ENCODE assay signal across 10 cellular contexts in the genomic region with DNA sequence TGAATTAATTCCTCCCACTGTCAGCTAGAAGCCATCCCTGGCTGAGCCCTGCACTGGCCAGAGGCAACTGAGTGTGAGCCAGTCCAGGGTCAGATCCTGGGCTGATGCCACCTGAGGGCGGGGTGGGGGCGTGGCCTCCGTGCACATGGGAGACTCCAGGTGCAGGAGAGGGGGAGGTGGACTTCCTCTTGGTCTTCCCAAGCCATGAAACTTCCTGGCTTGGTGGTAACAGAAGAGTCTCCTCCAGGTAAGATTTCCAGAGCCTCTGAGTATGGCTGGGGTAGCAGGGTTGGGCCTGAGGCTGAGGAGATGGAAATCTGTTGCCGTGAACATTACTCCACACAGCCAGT. TPM values are rescaled to one million over a fixed set of nuclear protein-coding genes. Genes with fewer than 3 reads are reported as not detected.
DNase-seq lines count a peak whose midpoint lies in the region; ATAC-seq and TF ChIP-seq lines count a peak whose summit lies in the region.
"Had no signal": no experiment of that assay in that cellular context is flagged by ENCODE, and none has a peak within 500 bp of the region (broad histone marks: within the 10 kb centered on the region; RNA-seq: fewer than 3 reads in every experiment).

No MANE protein-coding gene starts in this region.

- no peaks in the 10 kb centered on the region for H4K20me1 ChIP-seq in MM.1S (ENCODE audit: insufficient read depth, low read length)

- H3K36me3 ChIP-seq in endodermal cell (ENCODE audit: control insufficient read depth, insufficient read depth, low read length) (peaks cover 52% of the 10 kb centered on the region), mucosa of stomach (ENCODE audit: control insufficient read depth, insufficient read depth, low read length) (no peaks in the 10 kb centered on the region), MM.1S (replicated peaks; ENCODE audit: insufficient read depth, low read length) (no peaks in the 10 kb centered on the region)

- peak overlapping the region; percentile 81 for H3K4me3 Mint-ChIP-seq in endodermal cell

- peaks cover 14% of the 10 kb centered on the region for H3K9me3 ChIP-seq in endodermal cell (ENCODE audit: control insufficient read depth, low read length)
- H3K9me3 ChIP-seq in mucosa of stomach (ENCODE audit: control insufficient read depth, low read length): no peaks in the 10 kb centered on the region
- H3K9me3 ChIP-seq in MM.1S (replicated peaks; ENCODE audit: insufficient read depth, low read length): no peaks in the 10 kb centered on the region

- peak overlapping the region; percentile 89 for H3K27ac Mint-ChIP-seq in endodermal cell

- H3K27ac ChIP-seq in endodermal cell (ENCODE audit: low read depth, low read length) (no peak overlapping the region), MM.1S (ENCODE audit: low read length) (no peak overlapping the region)

- peaks cover 32% of the 10 kb centered on the region for H3K36me3 Mint-ChIP-seq in endodermal cell (ENCODE audit: low read depth)

- no peak overlapping the region for H2AFZ ChIP-seq in MM.1S (ENCODE audit: low read length)

- peaks cover 31% of the 10 kb centered on the region for H3K4me1 ChIP-seq in endodermal cell (ENCODE audit: control insufficient read depth, insufficient read depth, low read length)
- H3K4me1 ChIP-seq in mucosa of stomach (ENCODE audit: control insufficient read depth, insufficient read depth, low read length): peaks cover 27% of the 10 kb centered on the region
- no peaks in the 10 kb centered on the region for H3K4me1 ChIP-seq in MM.1S (ENCODE audit: low read length)

- peak; percentile 69 for DNase-seq in DMS153 treated with DMSO at 0.1 percent for 48 hours (lab: John Stamatoyannopoulos, UW; ENCODE audit: unreplicated experiment)
- peak; percentile 83 for DNase-seq in NCI-H2196 (lab: John Stamatoyannopoulos, UW; ENCODE audit: unreplicated experiment)
- DNase-seq in endodermal cell: peak; percentile 95
- no peak for DNase-seq in inferior parietal cortex (ENCODE audit: extremely low spot score)
- DNase-seq in MM.1S: no peak

- H3K27me3 ChIP-seq in endodermal cell (ENCODE audit: control insufficient read depth, insufficient read depth, low read length, poor library complexity, severe bottlenecking) (no peaks in the 10 kb centered on the region), mucosa of stomach (ENCODE audit: control insufficient read depth, insufficient read depth, low read length) (no peaks in the 10 kb centered on the region), MM.1S (replicated peaks; ENCODE audit: insufficient read depth, low read length) (no peaks in the 10 kb centered on the region)

- WGBS in endodermal cell (ENCODE audit: insufficient coverage in 1 of 2, insufficient read length in 1 of 2), 2 experiments: 55 to 88% methylated on average over 1 to 4 of the region's 4 CpGs

- peaks cover 63% of the 10 kb centered on the region for H3K4me1 Mint-ChIP-seq in endodermal cell

- H3F3A ChIP-seq in MM.1S (ENCODE audit: insufficient read depth, low read length): no peaks in the 10 kb centered on the region

- H3K4me3 ChIP-seq in endodermal cell (ENCODE audit: low read length) (peak overlapping the region; percentile 85), mucosa of stomach (ENCODE audit: low read length) (peak overlapping the region; percentile 64), MM.1S (ENCODE audit: low read length) (no peak overlapping the region)

- ATAC-seq in GM18870 (IDR thresholded peaks at IDR 0.05; ENCODE audit: unreplicated experiment): no peak
- ATAC-seq in GM19324 (IDR thresholded peaks at IDR 0.05; ENCODE audit: low FRiP score, unreplicated experiment): no peak

- H3K9ac ChIP-seq in endodermal cell (ENCODE audit: extremely low read depth, low read length, poor library complexity, severe bottlenecking) (peak overlapping the region; percentile 83), mucosa of stomach (ENCODE audit: low read length) (peak overlapping the region; percentile 68), MM.1S (ENCODE audit: low read length) (no peak overlapping the region)

- H3K79me2 ChIP-seq in MM.1S (ENCODE audit: low read length): no peaks in the 10 kb centered on the region

- TF ChIP-seq CTCF in endodermal cell (conservative IDR thresholded peaks at IDR 0.05) (no peak), MM.1S (IDR thresholded peaks at IDR 0.05; ENCODE audit: low read length) (no peak)

- H3K9me3 Mint-ChIP-seq in endodermal cell: peaks cover 5% of the 10 kb centered on the region

- no peak overlapping the region for H3K4me2 ChIP-seq in MM.1S (ENCODE audit: low read depth, low read length)

- H3K9me2 ChIP-seq in MM.1S (replicated peaks; ENCODE audit: insufficient read depth, low read length): no peaks in the 10 kb centered on the region

- H3K27me3 Mint-ChIP-seq in endodermal cell (ENCODE audit: insufficient read depth): no peaks in the 10 kb centered on the region

RNA-seq across cellular contexts. Expression of a gene that starts 0.5 kb away (rescaled TPM):
- 100 to 1,000 TPM; 235 to 369 TPM for total RNA-seq in endodermal cell
- polyA plus RNA-seq in endodermal cell (2013, experiment 1 of 2): 37.5 TPM
- 35.9 TPM for polyA plus RNA-seq in endodermal cell (2013, experiment 2 of 2)
- total RNA-seq: T-helper 2 cell treated with Interferon-gamma antibody and Interleukin-4, amounts not matched to agents 100 ng/mL and 5 ng/mL, for 36 hours had no signal

RNA-seq across cellular contexts. Expression of a gene that starts 24.6 kb away (rescaled TPM):
- total RNA-seq in endodermal cell: not detected
- polyA plus RNA-seq in endodermal cell (2013, experiment 1 of 2): not detected
- polyA plus RNA-seq in endodermal cell (2013, experiment 2 of 2): not detected
- total RNA-seq: T-helper 2 cell treated with Interferon-gamma antibody and Interleukin-4, amounts not matched to agents 100 ng/mL and 5 ng/mL, for 36 hours had no signal
- polyA plus RNA-seq: thymus had no signal

RNA-seq across cellular contexts. Expression of a gene that starts 36.4 kb away (rescaled TPM):
- 100 to 1,000 TPM; 102 to 132 TPM for total RNA-seq in endodermal cell
- polyA plus RNA-seq in endodermal cell (2013, experiment 1 of 2): 54.2 TPM
- polyA plus RNA-seq in endodermal cell (2013, experiment 2 of 2): 58.4 TPM

Comparison
In these comparisons a context has a peak if more than half of its experiments do, and no peak if none do; other contexts are left out.
1. DNase-seq: peak in DMS153 treated with DMSO at 0.1 percent for 48 hours (single experiment), NCI-H2196 (single experiment) and endodermal cell (single experiment); none in inferior parietal cortex (single experiment) and MM.1S (single experiment).